Comparison of ENCODE assay signal across 1 cellular context in genomic region chr13:113162783-113163685, GRCh38.
TF ChIP-seq lines count a peak whose summit lies in the region.

No MANE protein-coding gene starts in this region.

TF ChIP-seq in K562, 482 proteins besides CTCF, POLR2A, EP300 and RAD21:
- TF ChIP-seq POLR2G (IDR thresholded peaks at IDR 0.05; ENCODE audit: low read depth, low read length): peak; percentile 35; the same call in 1 of the 2 replicates
- no peak for TF ChIP-seq CXXC5 (CRISPR knock-in tag; IDR thresholded peaks at IDR 0.05)
